10 cellular contexts compared by ENCODE assay signal in genomic region chr22:24550028-24550901, GRCh38. TPM values are rescaled to one million over a fixed set of nuclear protein-coding genes. Genes with fewer than 3 reads are reported as not detected.
A peak's percentile ranks its signal among the peaks of the same experiment; 100 is the strongest.
DNase-seq lines count a peak whose midpoint lies in the region; ATAC-seq and TF ChIP-seq lines count a peak whose summit lies in the region.
"Had no signal": no experiment of that assay in that cellular context is flagged by ENCODE, and none has a peak within 500 bp of the region (broad histone marks: within the 10 kb centered on the region; RNA-seq: fewer than 3 reads in every experiment).

No MANE protein-coding gene starts in this region.

- H3K27me3 Mint-ChIP-seq in activated T-helper 17 cell treated with anti-CD3 and anti-CD28 coated beads, Interleukin-2, amount 50 U/mL, for 72 hours: no peaks in the 10 kb centered on the region

- no peak overlapping the region for H3K4ac ChIP-seq in mesenchymal stem cell (ENCODE audit: low read depth in 1 of 2, low read length in 2 of 2)

- H3K18ac ChIP-seq in mesenchymal stem cell (ENCODE audit: low read depth in 1 of 2, low read length in 2 of 2): no peak overlapping the region

- H3K27me3 ChIP-seq in HL-60 (ENCODE audit: insufficient read depth, poor library complexity, severe bottlenecking) (no peaks in the 10 kb centered on the region), mesenchymal stem cell (ENCODE audit: control insufficient read depth in 1 of 2, insufficient read depth in 1 of 2, low read length in 2 of 2) (no peaks in the 10 kb centered on the region)
- H3K27me3 ChIP-seq: SJSA1 had no signal

- H3K36me3 ChIP-seq in mesenchymal stem cell (ENCODE audit: control insufficient read depth in 1 of 2, insufficient read depth in 2 of 2, low read depth in 1 of 2, low read length in 2 of 2): peaks cover 49 to 54% of the 10 kb centered on the region in 2 experiments

- no peak overlapping the region for H3K4me3 ChIP-seq in HL-60 (replicated peaks; ENCODE audit: insufficient read depth, low read length)
- no peak overlapping the region for H3K4me3 ChIP-seq in mesenchymal stem cell (ENCODE audit: insufficient read depth in 1 of 2, low read depth in 1 of 2, low read length in 2 of 2)
- H3K4me3 ChIP-seq: SJSA1 had no signal

- no peak overlapping the region for H2BK120ac ChIP-seq in mesenchymal stem cell (ENCODE audit: low read depth, low read length)

- peaks cover 26% of the 10 kb centered on the region for H3K4me1 Mint-ChIP-seq in activated T-helper 17 cell treated with anti-CD3 and anti-CD28 coated beads, Interleukin-2, amount 50 U/mL, for 72 hours

- no peaks in the 10 kb centered on the region for H3K9me3 Mint-ChIP-seq in activated T-helper 17 cell treated with anti-CD3 and anti-CD28 coated beads, Interleukin-2, amount 50 U/mL, for 72 hours

- no peak overlapping the region for H2AFZ ChIP-seq in mesenchymal stem cell (ENCODE audit: low read depth, low read length)

- no peak overlapping the region for H4K8ac ChIP-seq in mesenchymal stem cell (ENCODE audit: low read length)

- H3K23ac ChIP-seq in mesenchymal stem cell (ENCODE audit: low read length in 2 of 2): no peak overlapping the region

- whole genome bisulfite sequencing in mesenchymal stem cell: 93% methylated on average over 8 of the region's 8 CpGs

- peaks cover 85% of the 10 kb centered on the region for H3K36me3 Mint-ChIP-seq in activated T-helper 17 cell treated with anti-CD3 and anti-CD28 coated beads, Interleukin-2, amount 50 U/mL, for 72 hours (ENCODE audit: low read depth)

- peak overlapping the region; percentile 28 for H3K27ac Mint-ChIP-seq in activated T-helper 17 cell treated with anti-CD3 and anti-CD28 coated beads, Interleukin-2, amount 50 U/mL, for 72 hours

- H3K9me3 ChIP-seq in mesenchymal stem cell (ENCODE audit: control insufficient read depth, low read length): no peaks in the 10 kb centered on the region
- H3K9me3 ChIP-seq: SJSA1 had no signal

- no peak for TF ChIP-seq CTCF in HL-60 (IDR thresholded peaks at IDR 0.05; ENCODE audit: insufficient read depth, low read length)

- H3K4me2 ChIP-seq in mesenchymal stem cell (ENCODE audit: low read length, poor library complexity, severe bottlenecking): no peak overlapping the region
- H3K4me2 ChIP-seq: KMS-11 had no signal

- H3K27ac ChIP-seq in HL-60 (replicated peaks) (peak overlapping the region; percentile 79), mesenchymal stem cell (ENCODE audit: low read length, poor library complexity, severe bottlenecking) (no peak overlapping the region)
- H3K27ac ChIP-seq: KMS-11, SJSA1 had no signal

- peak overlapping the region; percentile 48 for H4K91ac ChIP-seq in mesenchymal stem cell (ENCODE audit: low read length)

- no peak overlapping the region for H2BK12ac ChIP-seq in mesenchymal stem cell (ENCODE audit: low read length in 2 of 2)

- H3K9ac ChIP-seq in mesenchymal stem cell (ENCODE audit: low read length): peak overlapping the region; percentile 4
- H3K9ac ChIP-seq: KMS-11 had no signal

- peaks cover 26% of the 10 kb centered on the region for H3K4me1 ChIP-seq in mesenchymal stem cell (ENCODE audit: control insufficient read depth, insufficient read depth, low read depth, low read length)

- no peak overlapping the region for H2BK15ac ChIP-seq in mesenchymal stem cell (ENCODE audit: low read depth, poor library complexity, severe bottlenecking)

- H3K4me3 Mint-ChIP-seq in activated T-helper 17 cell treated with anti-CD3 and anti-CD28 coated beads, Interleukin-2, amount 50 U/mL, for 72 hours: no peak overlapping the region

- H3K14ac ChIP-seq in mesenchymal stem cell (ENCODE audit: low read length in 2 of 2): no peak overlapping the region

- H2AK5ac ChIP-seq in mesenchymal stem cell (ENCODE audit: low read length, severe bottlenecking): peak overlapping the region; percentile 10

- no peak overlapping the region for H2BK5ac ChIP-seq in mesenchymal stem cell (ENCODE audit: low read depth, low read length, poor library complexity, severe bottlenecking)

- no peak for ATAC-seq in activated T-helper 17 cell treated with anti-CD3 and anti-CD28 coated beads, Interleukin-2, amount 50 U/mL, for 72 hours (replicated peaks)
- ATAC-seq in GM19455 (IDR thresholded peaks at IDR 0.05; ENCODE audit: unreplicated experiment) (no peak), HG03439 (IDR thresholded peaks at IDR 0.05; ENCODE audit: unreplicated experiment) (no peak), GM21423 (IDR thresholded peaks at IDR 0.05; ENCODE audit: unreplicated experiment) (no peak)

- DNase-seq in AML-193 (lab: John Stamatoyannopoulos, UW) (peak; percentile 48 to 52), HL-60 (ENCODE audit: low read depth in 1 of 2, low spot score in 1 of 2) (peak in 1 of 2 experiments; percentile 85), mesenchymal stem cell (no peak)
- DNase-seq in activated CD8-positive, alpha-beta memory T cell treated with anti-CD3 and anti-CD28 coated beads, Interleukin-2, amount 50 U/mL, for 48 hours: no peak

- H3K79me1 ChIP-seq in mesenchymal stem cell (replicated peaks; ENCODE audit: low read length, poor library complexity, severe bottlenecking): peaks cover 50% of the 10 kb centered on the region

RNA-seq across cellular contexts. Expression of gene GUCD1, which starts 4.7 kb away (rescaled TPM):
- total RNA-seq in activated T-helper 17 cell treated with anti-CD3 and anti-CD28 coated beads, Interleukin-2, amount 50 U/mL, for 72 hours: 100 to 1,000 TPM in 1 of 2 donors, 10 to 100 TPM in 1; 90.4 to 158 TPM
- polyA plus RNA-seq in mesenchymal stem cell (2013, experiment 1 of 2): 72.5 TPM
- polyA plus RNA-seq in mesenchymal stem cell (2013, experiment 2 of 2): 69.0 TPM

RNA-seq across cellular contexts. Expression of gene SNRPD3, which starts 5.5 kb away (rescaled TPM):
- total RNA-seq in activated T-helper 17 cell treated with anti-CD3 and anti-CD28 coated beads, Interleukin-2, amount 50 U/mL, for 72 hours: 100 to 1,000 TPM in 1 of 2 donors, 10 to 100 TPM in 1; 81.1 to 128 TPM
- 65.6 TPM for polyA plus RNA-seq in mesenchymal stem cell (2013, experiment 1 of 2)
- 63.3 TPM for polyA plus RNA-seq in mesenchymal stem cell (2013, experiment 2 of 2)

RNA-seq across cellular contexts. Expression of gene LRRC75B, which starts 42.6 kb away (rescaled TPM):
- 1 to 10 TPM; 1.1 to 2.3 TPM for total RNA-seq in activated T-helper 17 cell treated with anti-CD3 and anti-CD28 coated beads, Interleukin-2, amount 50 U/mL, for 72 hours
- polyA plus RNA-seq in mesenchymal stem cell (2013, experiment 1 of 2): 6.3 TPM
- 6.0 TPM for polyA plus RNA-seq in mesenchymal stem cell (2013, experiment 2 of 2)

RNA-seq across cellular contexts. Expression of gene GGT1, which starts 52.7 kb away (rescaled TPM):
- total RNA-seq in activated T-helper 17 cell treated with anti-CD3 and anti-CD28 coated beads, Interleukin-2, amount 50 U/mL, for 72 hours: 100 to 1,000 TPM in 1 of 2 donors, 10 to 100 TPM in 1; 82.4 to 122 TPM
- polyA plus RNA-seq in mesenchymal stem cell (2013, experiment 1 of 2): 40.8 TPM
- 40.0 TPM for polyA plus RNA-seq in mesenchymal stem cell (2013, experiment 2 of 2)

RNA-seq across cellular contexts. Expression of gene UPB1, which starts 55.1 kb away (rescaled TPM):
- 1 to 10 TPM in 1 of 2 donors, not detected in 1; 1.5 TPM for total RNA-seq in activated T-helper 17 cell treated with anti-CD3 and anti-CD28 coated beads, Interleukin-2, amount 50 U/mL, for 72 hours
- polyA plus RNA-seq in mesenchymal stem cell (2013, experiment 1 of 2): 0.06 TPM
- polyA plus RNA-seq in mesenchymal stem cell (2013, experiment 2 of 2): 0.04 TPM

Comparison
In these comparisons a context has a peak if more than half of its experiments do, and no peak if none do; other contexts are left out.
1. DNase-seq: peak in AML-193 (2 of 2); none in mesenchymal stem cell (single experiment) and activated CD8-positive, alpha-beta memory T cell treated with anti-CD3 and anti-CD28 coated beads, Interleukin-2, amount 50 U/mL, for 48 hours (single experiment).